35 cellular contexts compared by ENCODE assay signal in the genomic region with DNA sequence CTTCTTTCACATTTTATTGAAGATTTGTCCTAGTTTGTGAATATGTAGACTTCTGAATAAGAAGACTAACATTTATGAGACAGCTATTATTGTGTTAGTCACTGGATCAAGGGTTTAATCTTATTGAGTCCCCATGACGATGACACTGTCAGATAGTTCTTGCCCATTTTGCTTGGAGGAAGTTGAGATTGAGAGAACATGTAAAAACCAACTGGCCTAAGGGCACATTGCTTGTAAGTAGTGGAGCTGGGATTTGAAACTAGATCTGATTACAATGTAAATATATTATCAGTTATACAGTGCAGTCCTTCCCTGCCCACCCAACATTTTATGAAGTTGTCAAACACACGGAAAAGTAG. TPM values are rescaled to one million over a fixed set of nuclear protein-coding genes. Genes with fewer than 3 reads are reported as not detected.
"Had no signal": no experiment of that assay in that cellular context is flagged by ENCODE, and none has a peak within 500 bp of the region (broad histone marks: within the 10 kb centered on the region; RNA-seq: fewer than 3 reads in every experiment).

No MANE protein-coding gene starts in this region.

- H3K4me3 ChIP-seq: adrenal gland, body of pancreas, MG63, SJCRH30, SK-N-MC had no signal

- H3K4me1 Mint-ChIP-seq: activated CD4-positive, alpha-beta T cell treated with anti-CD3 and anti-CD28 coated beads, Interleukin-2, amount 10 ng/mL, durations not matched to agents 7 days and 5 days; activated naive CD4-positive, alpha-beta T cell treated with anti-CD3 and anti-CD28 coated beads, Interleukin-2, amount 50 U/mL, for 24 hours; activated naive CD8-positive, alpha-beta T cell treated with anti-CD3 and anti-CD28 coated beads, Interleukin-2, amount 10 ng/mL, durations not matched to agents 7 days and 5 days; T-cell; T-helper 17 cell had no signal

- FAIRE-seq: astrocyte, bronchial epithelial cell, colon had no signal

- H3K9me3 Mint-ChIP-seq: activated CD4-positive, alpha-beta T cell treated with anti-CD3 and anti-CD28 coated beads, Interleukin-2, amount 10 ng/mL, durations not matched to agents 7 days and 5 days; activated naive CD4-positive, alpha-beta T cell treated with anti-CD3 and anti-CD28 coated beads, Interleukin-2, amount 50 U/mL, for 24 hours; activated T-cell treated with anti-CD3 and anti-CD28 coated beads, Interleukin-2, amount 50 U/mL, for 24 hours; activated T-helper 2 cell treated with anti-CD3 and anti-CD28 coated beads, Interferon-gamma antibody, Interleukin-2, Interleukin-4, amounts not matched to agents 10 μg/mL and 5 μg/mL and 100 μg/mL, durations not matched to agents 14 hours and 24 hours and 36 hours; T-cell had no signal

- H3K9me3 ChIP-seq: adrenal gland, body of pancreas, MG63, SJCRH30 had no signal

- ATAC-seq: activated CD8-positive, alpha-beta T cell treated with anti-CD3 and anti-CD28 coated beads, Interleukin-2, amount 10 ng/mL, durations not matched to agents 7 days and 5 days; body of pancreas; T-cell; T-helper 17 cell had no signal

- H3K27ac ChIP-seq: adrenal gland, body of pancreas, SJCRH30, SK-N-MC, WERI-Rb-1 had no signal

- H3K4me1 ChIP-seq: adrenal gland, body of pancreas had no signal

- H3K4me3 Mint-ChIP-seq: activated CD4-positive, alpha-beta T cell treated with anti-CD3 and anti-CD28 coated beads, Interleukin-2, amount 10 ng/mL, durations not matched to agents 7 days and 5 days; activated CD8-positive, alpha-beta T cell treated with anti-CD3 and anti-CD28 coated beads, Interleukin-2, amount 10 ng/mL, durations not matched to agents 7 days and 5 days; activated naive CD4-positive, alpha-beta T cell treated with anti-CD3 and anti-CD28 coated beads, Interleukin-2, amount 50 U/mL, for 24 hours; activated naive CD8-positive, alpha-beta T cell treated with anti-CD3 and anti-CD28 coated beads, Interleukin-2, amount 10 ng/mL, durations not matched to agents 7 days and 5 days; activated T-cell treated with anti-CD3 and anti-CD28 coated beads, Interleukin-2, amount 50 U/mL, for 24 hours; T-cell; T-helper 17 cell had no signal

- H3K27ac Mint-ChIP-seq: activated CD4-positive, alpha-beta T cell treated with anti-CD3 and anti-CD28 coated beads, Interleukin-2, amount 10 ng/mL, durations not matched to agents 7 days and 5 days; activated CD8-positive, alpha-beta T cell treated with anti-CD3 and anti-CD28 coated beads, Interleukin-2, amount 10 ng/mL, durations not matched to agents 7 days and 5 days; activated naive CD4-positive, alpha-beta T cell treated with anti-CD3 and anti-CD28 coated beads, Interleukin-2, amount 50 U/mL, for 24 hours; activated naive CD8-positive, alpha-beta T cell treated with anti-CD3 and anti-CD28 coated beads, Interleukin-2, amount 10 ng/mL, durations not matched to agents 7 days and 5 days; activated T-cell treated with anti-CD3 and anti-CD28 coated beads, Interleukin-2, amount 50 U/mL, for 24 hours; activated T-helper 2 cell treated with anti-CD3 and anti-CD28 coated beads, Interferon-gamma antibody, Interleukin-2, Interleukin-4, amounts not matched to agents 10 μg/mL and 5 μg/mL and 100 μg/mL, durations not matched to agents 14 hours and 24 hours and 36 hours; T-cell; T-helper 17 cell had no signal

- H3K36me3 ChIP-seq: adrenal gland, MG63, SJCRH30, WERI-Rb-1 had no signal

- H3K27me3 ChIP-seq: adrenal gland, body of pancreas, MG63, SJCRH30 had no signal

- H3K36me3 Mint-ChIP-seq: activated naive CD4-positive, alpha-beta T cell treated with anti-CD3 and anti-CD28 coated beads, Interleukin-2, amount 50 U/mL, for 24 hours; activated naive CD8-positive, alpha-beta T cell treated with anti-CD3 and anti-CD28 coated beads, Interleukin-2, amount 10 ng/mL, durations not matched to agents 7 days and 5 days; T-cell had no signal

- DNase-seq: activated CD4-positive, alpha-beta T cell treated with anti-CD3 and anti-CD28 coated beads, Interleukin-2, amount 10 ng/mL, durations not matched to agents 7 days and 5 days; activated CD4-positive, alpha-beta T cell treated with anti-CD3 and anti-CD28 coated beads, Interleukin-2, amount 50 U/mL, for 48 hours; activated CD4-positive, CD25-positive, alpha-beta regulatory T cell; activated CD8-positive, alpha-beta T cell treated with anti-CD3 and anti-CD28 coated beads, Interleukin-2, amount 10 ng/mL, durations not matched to agents 7 days and 5 days; activated gamma-delta T cell; activated naive CD4-positive, alpha-beta T cell treated with Interleukin-2 at 50 U/mL for 16 hours; activated naive CD8-positive, alpha-beta T cell treated with anti-CD3 and anti-CD28 coated beads, Interleukin-2, amount 10 ng/mL, durations not matched to agents 7 days and 5 days; activated T-cell treated with anti-CD3 and anti-CD28 coated beads, Interleukin-2, amount 50 U/mL, for 24 hours; adrenal gland; body of pancreas; caudate nucleus; cerebellar nuclear complex; Karpas-422; KBM-7; MG63; NCI-H1048; NCI-H1105 treated with DMSO at 0.1 percent for 48 hours; NCI-H1436; NCI-H1694; NCI-H1930; NCI-H446; NCI-H510A treated with DMSO at 0.1 percent for 48 hours; NCI-H748 treated with DMSO at 0.1 percent for 48 hours; NK-92 treated with Interleukin-12 subunit alpha and Interleukin-12 subunit beta, amount 100 ng/mL, for 24 hours; SHP77; T-cell; T-helper 17 cell; WERI-Rb-1 had no signal

RNA-seq across cellular contexts. Expression of a gene that starts 16.0 kb away (rescaled TPM):
- total RNA-seq: activated CD4-positive, alpha-beta T cell treated with anti-CD3 and anti-CD28 coated beads, Interleukin-2, amount 10 ng/mL, durations not matched to agents 7 days and 5 days; activated CD8-positive, alpha-beta T cell treated with anti-CD3 and anti-CD28 coated beads, Interleukin-2, amount 10 ng/mL, durations not matched to agents 7 days and 5 days; activated naive CD8-positive, alpha-beta T cell treated with anti-CD3 and anti-CD28 coated beads, Interleukin-2, amount 10 ng/mL, durations not matched to agents 7 days and 5 days; activated T-helper 2 cell treated with anti-CD3 and anti-CD28 coated beads, Interferon-gamma antibody, Interleukin-2, Interleukin-4, amounts not matched to agents 10 μg/mL and 5 μg/mL and 100 μg/mL, durations not matched to agents 14 hours and 24 hours and 36 hours; T-helper 17 cell had no signal
